ENCODE assay signal across 20 cellular contexts in genomic region chr4:77360451-77360850, GRCh38.
DNase-seq lines count a peak whose midpoint lies in the region; FAIRE-seq and TF ChIP-seq lines count a peak whose summit lies in the region.
"Had no signal": no experiment of that assay in that cellular context is flagged by ENCODE, and none has a peak within 500 bp of the region (broad histone marks: within the 10 kb centered on the region; RNA-seq: fewer than 3 reads in every experiment).

No MANE protein-coding gene starts in this region.

- H3F3A ChIP-seq in MM.1S (ENCODE audit: insufficient read depth, low read length): no peaks in the 10 kb centered on the region

- H3K4me1 ChIP-seq in BLaER1 treated with 17β-estradiol and CSF1 and Interleukin-3, amounts not matched to agents 10 nM and 100 nM: peaks cover 0 to 89% (median 40%) of the 10 kb centered on the region in 10 experiments; a peak in 16 of 20 replicates
- no peaks in the 10 kb centered on the region for H3K4me1 ChIP-seq in MM.1S (ENCODE audit: low read length)
- H3K4me1 ChIP-seq: body of pancreas, left lung, suprapubic skin had no signal

- no peaks in the 10 kb centered on the region for H3K36me3 ChIP-seq in BLaER1 treated with 17β-estradiol and CSF1 and Interleukin-3, amounts not matched to agents 10 nM and 100 nM
- no peaks in the 10 kb centered on the region for H3K36me3 ChIP-seq in bronchial epithelial cell (ENCODE audit: control insufficient read depth, insufficient read depth, low read length)
- no peaks in the 10 kb centered on the region for H3K36me3 ChIP-seq in MM.1S (replicated peaks; ENCODE audit: insufficient read depth, low read length)
- H3K36me3 ChIP-seq: left lung, suprapubic skin had no signal

- peaks cover 0 to 14% (median 11%) of the 10 kb centered on the region in 11 experiments; a peak in 12 of 22 replicates for H3K9me3 ChIP-seq in BLaER1 treated with 17β-estradiol and CSF1 and Interleukin-3, amounts not matched to agents 10 nM and 100 nM (replicated peaks in 1 of 11)
- H3K9me3 ChIP-seq in MM.1S (replicated peaks; ENCODE audit: insufficient read depth, low read length): no peaks in the 10 kb centered on the region
- H3K9me3 ChIP-seq: body of pancreas, left lung, suprapubic skin had no signal

- H2AFZ ChIP-seq in MM.1S (ENCODE audit: low read length): no peak overlapping the region

- no peaks in the 10 kb centered on the region for H4K20me1 ChIP-seq in BLaER1 treated with 17β-estradiol and CSF1 and Interleukin-3, amounts not matched to agents 10 nM and 100 nM
- H4K20me1 ChIP-seq in MM.1S (ENCODE audit: insufficient read depth, low read length): no peaks in the 10 kb centered on the region

- no peak overlapping the region for H3K27ac ChIP-seq in BLaER1 treated with 17β-estradiol and CSF1 and Interleukin-3, amounts not matched to agents 10 nM and 100 nM
- H3K27ac ChIP-seq in MM.1S (ENCODE audit: low read length): no peak overlapping the region
- H3K27ac ChIP-seq: body of pancreas, C4-2B, coronary artery, left lung, suprapubic skin had no signal

- FAIRE-seq in bronchial epithelial cell (lab: Jason Lieb, UNC): no peak
- FAIRE-seq: K562 had no signal

- DNase-seq in DMS79 treated with DMSO at 0.1 percent for 48 hours (lab: John Stamatoyannopoulos, UW): peak; percentile 32
- DNase-seq in NCI-H2081 treated with DMSO at 0.1 percent for 48 hours (lab: John Stamatoyannopoulos, UW): peak; percentile 5
- peak; percentile 34 for DNase-seq in bronchial epithelial cell (ENCODE audit: low read depth)
- DNase-seq in activated CD8-positive, alpha-beta memory T cell treated with anti-CD3 and anti-CD28 coated beads, Interleukin-2, amount 50 U/mL, for 4 hours: no peak
- DNase-seq in AML-193 (lab: John Stamatoyannopoulos, UW): no peak
- no peak for DNase-seq in MM.1S
- no peak for DNase-seq in T-helper 2 cell
- DNase-seq: activated CD4-positive, alpha-beta T cell treated with anti-CD3 and anti-CD28 coated beads, Interleukin-2, amount 10 ng/mL, durations not matched to agents 7 days and 5 days; DND-41; endodermal cell; glutamatergic neuron; left lung; midbrain; posterior cingulate gyrus had no signal

- no peak overlapping the region for H3K4me3 ChIP-seq in BLaER1 treated with 17β-estradiol and CSF1 and Interleukin-3, amounts not matched to agents 10 nM and 100 nM
- H3K4me3 ChIP-seq in bronchial epithelial cell (ENCODE audit: low read depth, low read length) (no peak overlapping the region), MM.1S (ENCODE audit: low read length) (no peak overlapping the region)
- H3K4me3 ChIP-seq: body of pancreas, coronary artery, K562, left lung, suprapubic skin had no signal

- H3K9ac ChIP-seq in BLaER1 treated with 17β-estradiol and CSF1 and Interleukin-3, amounts not matched to agents 10 nM and 100 nM: no peak overlapping the region
- no peak overlapping the region for H3K9ac ChIP-seq in MM.1S (ENCODE audit: low read length)

- H3K4me2 ChIP-seq in BLaER1 treated with 17β-estradiol and CSF1 and Interleukin-3, amounts not matched to agents 10 nM and 100 nM: peak overlapping the region in 7 of 11 experiments; percentile 22 to 65 (median 55); a peak in 12 of 22 replicates
- no peak overlapping the region for H3K4me2 ChIP-seq in MM.1S (ENCODE audit: low read depth, low read length)

- no peaks in the 10 kb centered on the region for H3K27me3 ChIP-seq in BLaER1 treated with 17β-estradiol and CSF1 and Interleukin-3, amounts not matched to agents 10 nM and 100 nM
- H3K27me3 ChIP-seq in bronchial epithelial cell (ENCODE audit: control insufficient read depth, insufficient read depth, low read length) (no peaks in the 10 kb centered on the region), MM.1S (replicated peaks; ENCODE audit: insufficient read depth, low read length) (no peaks in the 10 kb centered on the region)
- H3K27me3 ChIP-seq: body of pancreas, left lung, suprapubic skin had no signal

- H3K9me2 ChIP-seq in MM.1S (replicated peaks; ENCODE audit: insufficient read depth, low read length): no peaks in the 10 kb centered on the region

- TF ChIP-seq CTCF in bronchial epithelial cell (IDR thresholded peaks at IDR 0.05; ENCODE audit: insufficient read depth, low read length, severe bottlenecking): no peak
- no peak for TF ChIP-seq CTCF in MM.1S (IDR thresholded peaks at IDR 0.05; ENCODE audit: low read length)

- H3K79me2 ChIP-seq in MM.1S (ENCODE audit: low read length): no peaks in the 10 kb centered on the region

Comparison
In these comparisons a context has a peak if more than half of its experiments do, and no peak if none do; other contexts are left out.
1. DNase-seq: peak in DMS79 treated with DMSO at 0.1 percent for 48 hours (single experiment), NCI-H2081 treated with DMSO at 0.1 percent for 48 hours (single experiment) and bronchial epithelial cell (single experiment); none in activated CD8-positive, alpha-beta memory T cell treated with anti-CD3 and anti-CD28 coated beads, Interleukin-2, amount 50 U/mL, for 4 hours (single experiment), AML-193 (0 of 2), MM.1S (single experiment) and T-helper 2 cell (0 of 5).